8 cellular contexts compared by ENCODE assay signal in genomic region chr9:136244116-136244775, GRCh38. TPM values are rescaled to one million over a fixed set of nuclear protein-coding genes. Genes with fewer than 3 reads are reported as not detected.
DNase-seq lines count a peak whose midpoint lies in the region; ATAC-seq and TF ChIP-seq lines count a peak whose summit lies in the region.

No MANE protein-coding gene starts in this region.

- H3K9ac ChIP-seq in BLaER1 = peak overlapping the region; percentile 87

- peak overlapping the region; percentile 85 for H3K27ac ChIP-seq in BLaER1

- DNase-seq in activated CD4-positive, alpha-beta T cell treated with anti-CD3 and anti-CD28 coated beads for 36 hours = peak; percentile 88
- DNase-seq in epithelial cell of esophagus (ENCODE audit: low read depth) (no peak), DMS114 treated with DMSO at 0.1 percent for 48 hours (lab: John Stamatoyannopoulos, UW; ENCODE audit: unreplicated experiment) (no peak), NCI-H446 (lab: John Stamatoyannopoulos, UW) (no peak)
- peak; percentile 60 to 66 for DNase-seq in stimulated activated CD4-positive, alpha-beta T cell treated with anti-CD3 and anti-CD28 coated beads, Interleukin-15, amount 100 ng/mL, for 48 hours (ENCODE audit: low read depth in 2 of 2)

- no peaks in the 10 kb centered on the region for H3K9me3 Mint-ChIP-seq in activated CD4-positive, alpha-beta T cell treated with anti-CD3 and anti-CD28 coated beads for 36 hours (ENCODE audit: low read depth)

- ATAC-seq in HG02610 (IDR thresholded peaks at IDR 0.05; ENCODE audit: unreplicated experiment) (peak; percentile 50), GM21360 (IDR thresholded peaks at IDR 0.05; ENCODE audit: unreplicated experiment) (no peak)
- ATAC-seq in activated CD4-positive, alpha-beta T cell treated with anti-CD3 and anti-CD28 coated beads for 36 hours = peak; percentile 83

- peaks cover 88% of the 10 kb centered on the region for H3K4me1 ChIP-seq in BLaER1

- H3K27me3 Mint-ChIP-seq in activated CD4-positive, alpha-beta T cell treated with anti-CD3 and anti-CD28 coated beads for 36 hours = no peaks in the 10 kb centered on the region

- H4K20me1 ChIP-seq in BLaER1 = peaks cover 62% of the 10 kb centered on the region

- H3K4me1 Mint-ChIP-seq in activated CD4-positive, alpha-beta T cell treated with anti-CD3 and anti-CD28 coated beads for 36 hours = peaks cover 28% of the 10 kb centered on the region

- 0 out of 2 replicates have a peak, but pooled peaks cover 10% of the 10 kb centered on the region for H3K36me3 ChIP-seq in BLaER1

- H3K27me3 ChIP-seq in BLaER1 = no peaks in the 10 kb centered on the region

- intact Hi-C loops in activated CD4-positive, alpha-beta T cell treated with anti-CD3 and anti-CD28 coated beads for 36 hours (cut with DNase I, micrococcal nuclease) = loop anchor here (1.0 to 10.0 kb wide), 7 partner anchors 12 to 1211 kb away; partner anchors contain the start of genes CCDC183 (in 1 of the 2), NOTCH1 (in 1 of the 2), NSMF (in 1 of the 2) and PAXX (in 1 of the 2)

- TF ChIP-seq CTCF in epithelial cell of esophagus (IDR thresholded peaks at IDR 0.05; ENCODE audit: insufficient read depth, low read depth, low read length, missing control alignments) = no peak

- H3K9me3 ChIP-seq in BLaER1 = no peaks in the 10 kb centered on the region

- peak overlapping the region; percentile 85 for H3K4me3 Mint-ChIP-seq in activated CD4-positive, alpha-beta T cell treated with anti-CD3 and anti-CD28 coated beads for 36 hours

- peaks cover 11% of the 10 kb centered on the region for H3K36me3 Mint-ChIP-seq in activated CD4-positive, alpha-beta T cell treated with anti-CD3 and anti-CD28 coated beads for 36 hours (ENCODE audit: low read depth)

- CTCF ChIA-PET in activated CD4-positive, alpha-beta T cell treated with anti-CD3 and anti-CD28 coated beads for 36 hours (lab: Charles Lee) = no interaction called here

- POLR2A ChIA-PET in activated CD4-positive, alpha-beta T cell treated with anti-CD3 and anti-CD28 coated beads for 36 hours (lab: Charles Lee) = no interaction called here

- H3K4me2 ChIP-seq in BLaER1 = peak overlapping the region; percentile 94

- H3K27ac Mint-ChIP-seq in activated CD4-positive, alpha-beta T cell treated with anti-CD3 and anti-CD28 coated beads for 36 hours = peak overlapping the region; percentile 95

- H3K4me3 ChIP-seq in BLaER1 (peak overlapping the region; percentile 96), epithelial cell of esophagus (ENCODE audit: low read length) (peak overlapping the region; percentile 66)

RNA-seq across cellular contexts. Expression of gene QSOX2, which starts 1.4 kb away (rescaled TPM):
- total RNA-seq in activated CD4-positive, alpha-beta T cell treated with anti-CD3 and anti-CD28 coated beads for 36 hours = 10 to 100 TPM; 18.1 to 21.2 TPM

RNA-seq across cellular contexts. Expression of gene LHX3, which starts 39.3 kb away (rescaled TPM):
- total RNA-seq in activated CD4-positive, alpha-beta T cell treated with anti-CD3 and anti-CD28 coated beads for 36 hours = not detected

RNA-seq across cellular contexts. Expression of gene CCDC187, which starts 59.6 kb away (rescaled TPM):
- under 1 TPM in 1 of 2 experiments, not detected in 1; 0.05 TPM for total RNA-seq in activated CD4-positive, alpha-beta T cell treated with anti-CD3 and anti-CD28 coated beads for 36 hours

Comparison
In these comparisons a context has a peak if more than half of its experiments do, and no peak if none do; other contexts are left out.
1. DNase-seq: peak in activated CD4-positive, alpha-beta T cell treated with anti-CD3 and anti-CD28 coated beads for 36 hours (single experiment) and stimulated activated CD4-positive, alpha-beta T cell treated with anti-CD3 and anti-CD28 coated beads, Interleukin-15, amount 100 ng/mL, for 48 hours (2 of 2); none in epithelial cell of esophagus (single experiment), DMS114 treated with DMSO at 0.1 percent for 48 hours (single experiment) and NCI-H446 (0 of 2).